Comparison of ENCODE assay signal across 15 cellular contexts in the genomic region with DNA sequence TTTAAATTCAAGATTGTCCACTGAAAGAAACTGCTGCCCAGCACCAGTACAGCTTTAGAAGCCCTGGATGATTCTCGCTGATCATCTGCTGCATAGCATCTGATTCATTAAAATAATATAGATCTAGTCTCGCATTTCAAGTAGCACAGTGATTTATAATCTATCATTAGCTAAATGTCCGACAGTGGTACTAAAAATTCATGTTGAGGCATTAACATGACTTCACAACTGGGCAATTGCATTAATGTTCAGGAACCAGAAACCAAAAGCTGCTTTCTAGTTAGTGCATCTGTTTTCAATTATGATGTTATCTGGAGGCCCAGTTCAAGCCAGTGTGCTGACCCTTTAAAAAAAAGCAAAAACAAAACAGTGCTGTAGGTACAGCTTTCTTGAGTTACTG.
DNase-seq lines count a peak whose midpoint lies in the region; ATAC-seq and TF ChIP-seq lines count a peak whose summit lies in the region.
"Had no signal": no experiment of that assay in that cellular context is flagged by ENCODE, and none has a peak within 500 bp of the region (broad histone marks: within the 10 kb centered on the region; RNA-seq: fewer than 3 reads in every experiment).

No MANE protein-coding gene starts in this region.

- DNase-seq in BJ (ENCODE audit: low read depth) (peak; percentile 19), NCI-H524 (lab: John Stamatoyannopoulos, UW) (peak; percentile 11 to 83), dedifferentiated amniotic fluid mesenchymal stem cell (ENCODE audit: extremely low spot score) (peak; percentile 61), non-pigmented ciliary epithelial cell (ENCODE audit: low read depth) (peak; percentile 6)
- no peak for DNase-seq in stimulated activated CD8-positive, alpha-beta memory T cell treated with anti-CD3 and anti-CD28 coated beads, Interleukin-4, amount 100 ng/mL, for 48 hours
- DNase-seq in stimulated activated CD4-positive, alpha-beta T cell treated with anti-CD3 and anti-CD28 coated beads, Interleukin-2, amount 100 ng/mL, for 48 hours = no peak
- DNase-seq: activated CD4-positive, alpha-beta T cell treated with anti-CD3 and anti-CD28 coated beads, Interleukin-2, amount 10 ng/mL, durations not matched to agents 7 days and 5 days; AML-193; anterior cingulate cortex; COR-L47; left cardiac atrium; NCI-H1436; SW 1271 had no signal

- POLR2A ChIA-PET in BJ (lab: Charles Lee) = no interaction called here

- CTCF ChIA-PET in BJ (lab: Yijun Ruan, JAX) = no interaction called here

- H3K4me3 ChIP-seq in BJ (ENCODE audit: low read depth, low read length) = no peak overlapping the region

- ATAC-seq in GM21529 (IDR thresholded peaks at IDR 0.05; ENCODE audit: unreplicated experiment) (no peak), HG02678 (IDR thresholded peaks at IDR 0.05; ENCODE audit: unreplicated experiment) (no peak)
- ATAC-seq: left cardiac atrium had no signal

- no peaks in the 10 kb centered on the region for H3K36me3 ChIP-seq in BJ (ENCODE audit: control insufficient read depth, insufficient read depth, low read length)

- no peaks in the 10 kb centered on the region for H3K27me3 ChIP-seq in BJ (ENCODE audit: control insufficient read depth, insufficient read depth, low read length)

- TF ChIP-seq CTCF in BJ (IDR thresholded peaks at IDR 0.05; ENCODE audit: insufficient read depth, low read depth, low read length) = no peak

Comparison
In these comparisons a context has a peak if more than half of its experiments do, and no peak if none do; other contexts are left out.
1. DNase-seq: peak in BJ (single experiment), NCI-H524 (2 of 2), dedifferentiated amniotic fluid mesenchymal stem cell (single experiment) and non-pigmented ciliary epithelial cell (single experiment); none in stimulated activated CD8-positive, alpha-beta memory T cell treated with anti-CD3 and anti-CD28 coated beads, Interleukin-4, amount 100 ng/mL, for 48 hours (single experiment) and stimulated activated CD4-positive, alpha-beta T cell treated with anti-CD3 and anti-CD28 coated beads, Interleukin-2, amount 100 ng/mL, for 48 hours (0 of 2).